In the genomic region with DNA sequence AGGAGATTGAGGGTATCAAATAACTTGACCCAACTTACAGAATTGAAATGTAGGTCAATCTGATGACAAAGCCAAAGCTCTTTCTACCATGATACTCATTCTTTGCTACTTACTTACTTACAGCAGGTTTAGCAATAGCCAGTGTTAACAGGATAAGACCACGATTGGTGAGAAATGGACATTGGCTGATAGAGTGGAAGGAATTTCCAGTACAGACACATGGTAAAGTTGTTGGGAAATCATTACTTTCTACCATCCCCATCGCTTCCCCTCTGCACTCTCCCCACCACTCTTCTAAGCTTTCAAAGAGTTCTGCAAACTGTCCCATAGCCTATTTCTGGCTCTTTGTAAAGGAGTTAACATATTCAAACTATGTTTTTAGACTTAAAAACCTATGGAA, we compare ENCODE assay signal across 1 cellular context.
TF ChIP-seq lines count a peak whose summit lies in the region.

No MANE protein-coding gene starts in this region.

TF ChIP-seq in HepG2, 621 proteins besides CTCF, POLR2A, EP300 and RAD21 (continued from another document):
- TF ChIP-seq, protein P1, sequence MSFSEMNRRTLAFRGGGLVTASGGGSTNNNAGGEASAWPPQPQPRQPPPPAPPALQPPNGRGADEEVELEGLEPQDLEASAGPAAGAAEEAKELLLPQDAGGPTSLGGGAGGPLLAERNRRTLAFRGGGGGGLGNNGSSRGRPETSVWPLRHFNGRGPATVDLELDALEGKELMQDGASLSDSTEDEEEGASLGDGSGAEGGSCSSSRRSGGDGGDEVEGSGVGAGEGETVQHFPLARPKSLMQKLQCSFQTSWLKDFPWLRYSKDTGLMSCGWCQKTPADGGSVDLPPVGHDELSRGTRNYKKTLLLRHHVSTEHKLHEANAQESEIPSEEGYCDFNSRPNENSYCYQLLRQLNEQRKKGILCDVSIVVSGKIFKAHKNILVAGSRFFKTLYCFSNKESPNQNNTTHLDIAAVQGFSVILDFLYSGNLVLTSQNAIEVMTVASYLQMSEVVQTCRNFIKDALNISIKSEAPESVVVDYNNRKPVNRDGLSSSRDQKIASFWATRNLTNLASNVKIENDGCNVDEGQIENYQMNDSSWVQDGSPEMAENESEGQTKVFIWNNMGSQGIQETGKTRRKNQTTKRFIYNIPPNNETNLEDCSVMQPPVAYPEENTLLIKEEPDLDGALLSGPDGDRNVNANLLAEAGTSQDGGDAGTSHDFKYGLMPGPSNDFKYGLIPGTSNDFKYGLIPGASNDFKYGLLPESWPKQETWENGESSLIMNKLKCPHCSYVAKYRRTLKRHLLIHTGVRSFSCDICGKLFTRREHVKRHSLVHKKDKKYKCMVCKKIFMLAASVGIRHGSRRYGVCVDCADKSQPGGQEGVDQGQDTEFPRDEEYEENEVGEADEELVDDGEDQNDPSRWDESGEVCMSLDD (CRISPR knock-in tag; IDR thresholded peaks at IDR 0.05; ENCODE audit: borderline replicate concordance): no peak
- TF ChIP-seq SIN3B (IDR thresholded peaks at IDR 0.05; ENCODE audit: low read length) (no peak), NCOA5 (CRISPR knock-in tag; IDR thresholded peaks at IDR 0.05) (no peak)
- TF ChIP-seq, protein P2, sequence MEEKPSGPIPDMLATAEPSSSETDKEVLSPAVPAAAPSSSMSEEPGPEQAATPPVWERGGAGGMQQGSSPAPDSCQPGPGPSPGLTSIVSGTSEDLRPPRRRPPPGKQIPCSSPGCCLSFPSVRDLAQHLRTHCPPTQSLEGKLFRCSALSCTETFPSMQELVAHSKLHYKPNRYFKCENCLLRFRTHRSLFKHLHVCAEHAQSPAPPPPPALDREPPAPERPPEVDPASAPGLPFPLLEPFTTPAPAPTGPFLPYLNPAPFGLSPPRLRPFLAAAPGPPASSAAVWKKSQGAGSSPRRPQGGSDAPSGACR (CRISPR knock-in tag; IDR thresholded peaks at IDR 0.05): no peak
